ENCODE assay signal across 8 cellular contexts in genomic region chr2:64989982-64990614, GRCh38. TPM values are rescaled to one million over a fixed set of nuclear protein-coding genes. Genes with fewer than 3 reads are reported as not detected.
DNase-seq lines count a peak whose midpoint lies in the region; ATAC-seq and TF ChIP-seq lines count a peak whose summit lies in the region.

No MANE protein-coding gene starts in this region.

- H3K4me2 ChIP-seq in KMS-11, result peak overlapping the region; percentile 81

- no peaks in the 10 kb centered on the region for H3K9me3 Mint-ChIP-seq in activated naive CD8-positive, alpha-beta T cell treated with anti-CD3 and anti-CD28 coated beads, Interleukin-2, amount 50 U/mL, for 24 hours

- peaks cover 5% of the 10 kb centered on the region for H3K27me3 Mint-ChIP-seq in activated naive CD8-positive, alpha-beta T cell treated with anti-CD3 and anti-CD28 coated beads, Interleukin-2, amount 50 U/mL, for 24 hours

- H3K4me3 ChIP-seq in KMS-11 (IDR thresholded peaks at IDR 0.05; ENCODE audit: insufficient read depth, low read depth, low read length) (no peak overlapping the region), testis (peak overlapping the region; percentile 69 to 72)

- peaks cover 48% of the 10 kb centered on the region for H3K4me1 ChIP-seq in KMS-11 (ENCODE audit: low read depth, poor library complexity, severe bottlenecking)
- H3K4me1 ChIP-seq in testis, result peaks cover 5% of the 10 kb centered on the region

- ATAC-seq in activated naive CD8-positive, alpha-beta T cell treated with anti-CD3 and anti-CD28 coated beads, Interleukin-2, amount 50 U/mL, for 24 hours, result no peak
- ATAC-seq in HG02571 (IDR thresholded peaks at IDR 0.05; ENCODE audit: unreplicated experiment), result no peak

- peaks cover 35% of the 10 kb centered on the region for H3K4me1 Mint-ChIP-seq in activated naive CD8-positive, alpha-beta T cell treated with anti-CD3 and anti-CD28 coated beads, Interleukin-2, amount 50 U/mL, for 24 hours

- peaks cover 36% of the 10 kb centered on the region; the same call in 1 of the 2 replicates for H3K79me2 ChIP-seq in KMS-11 (ENCODE audit: insufficient read depth, low read depth)

- H3K27ac ChIP-seq in KMS-11 (no peak overlapping the region), layer of hippocampus (ENCODE audit: low read depth, low read length) (peak overlapping the region; percentile 86), testis (no peak overlapping the region)

- TF ChIP-seq CTCF in KMS-11 (conservative IDR thresholded peaks at IDR 0.05; ENCODE audit: low read depth, low read length) (no peak), testis (IDR thresholded peaks at IDR 0.05) (no peak)

- H3K27ac Mint-ChIP-seq in activated naive CD8-positive, alpha-beta T cell treated with anti-CD3 and anti-CD28 coated beads, Interleukin-2, amount 50 U/mL, for 24 hours, result peak overlapping the region; percentile 49

- H3K36me3 Mint-ChIP-seq in activated naive CD8-positive, alpha-beta T cell treated with anti-CD3 and anti-CD28 coated beads, Interleukin-2, amount 50 U/mL, for 24 hours (ENCODE audit: low read depth), result peaks cover 16% of the 10 kb centered on the region

- H3K9me3 ChIP-seq in testis, result no peaks in the 10 kb centered on the region

- no peaks in the 10 kb centered on the region; the same call in 1 of the 2 replicates for H4K20me1 ChIP-seq in KMS-11 (ENCODE audit: insufficient read depth)

- H3K4me3 Mint-ChIP-seq in activated naive CD8-positive, alpha-beta T cell treated with anti-CD3 and anti-CD28 coated beads, Interleukin-2, amount 50 U/mL, for 24 hours, result peak overlapping the region; percentile 84

- 16 to 28% methylated on average over 23 to 34 of the region's 35 CpGs for WGBS in testis, 2 donors

- H3K27me3 ChIP-seq in KMS-11 (ENCODE audit: insufficient read depth, low read depth) (no peaks in the 10 kb centered on the region), layer of hippocampus (ENCODE audit: control insufficient read depth, insufficient read depth, low read length) (no peaks in the 10 kb centered on the region), testis (no peaks in the 10 kb centered on the region)

- H2AFZ ChIP-seq in KMS-11 (ENCODE audit: low read depth), result peak overlapping the region; percentile 78

- H3K9ac ChIP-seq in KMS-11, result peak overlapping the region; percentile 91; the same call in 1 of the 2 replicates

- DNase-seq in NCI-H510A treated with DMSO at 0.1 percent for 48 hours (lab: John Stamatoyannopoulos, UW) (peak; percentile 39), NCI-H510A (lab: John Stamatoyannopoulos, UW) (no peak), testis (no peak), glomerular visceral epithelial cell (ENCODE audit: extremely low spot score) (no peak)
- DNase-seq in activated naive CD8-positive, alpha-beta T cell treated with anti-CD3 and anti-CD28 coated beads, Interleukin-2, amount 50 U/mL, for 24 hours, result peak; percentile 22

- TF ChIP-seq POLR2A in testis (IDR thresholded peaks at IDR 0.05), result no peak

- intact Hi-C loops in testis (cut with DNase I; ENCODE audit: low total_unique reads), result loop anchor here (5.0 kb wide), 1 partner anchor 68 kb away; no protein-coding TSS in a partner anchor

- H3K36me3 ChIP-seq in KMS-11 (ENCODE audit: insufficient read depth) (no peaks in the 10 kb centered on the region), testis (ENCODE audit: low read depth, missing control alignments) (no peaks in the 10 kb centered on the region)

RNA-seq across cellular contexts. Expression of gene SLC1A4, which starts 0.9 kb away (rescaled TPM):
- total RNA-seq in testis, result 10 to 100 TPM; 14.3 to 17.8 TPM
- polyA plus RNA-seq in testis (ENCODE audit: insufficient read depth, low read depth, low replicate concordance), result 28.5 TPM

Comparison
In these comparisons a context has a peak if more than half of its experiments do, and no peak if none do; other contexts are left out.
1. DNase-seq: peak in NCI-H510A treated with DMSO at 0.1 percent for 48 hours (single experiment) and activated naive CD8-positive, alpha-beta T cell treated with anti-CD3 and anti-CD28 coated beads, Interleukin-2, amount 50 U/mL, for 24 hours (single experiment); none in NCI-H510A (single experiment), testis (single experiment) and glomerular visceral epithelial cell (single experiment).